ENCODE assay signal across 23 cellular contexts in the genomic region with DNA sequence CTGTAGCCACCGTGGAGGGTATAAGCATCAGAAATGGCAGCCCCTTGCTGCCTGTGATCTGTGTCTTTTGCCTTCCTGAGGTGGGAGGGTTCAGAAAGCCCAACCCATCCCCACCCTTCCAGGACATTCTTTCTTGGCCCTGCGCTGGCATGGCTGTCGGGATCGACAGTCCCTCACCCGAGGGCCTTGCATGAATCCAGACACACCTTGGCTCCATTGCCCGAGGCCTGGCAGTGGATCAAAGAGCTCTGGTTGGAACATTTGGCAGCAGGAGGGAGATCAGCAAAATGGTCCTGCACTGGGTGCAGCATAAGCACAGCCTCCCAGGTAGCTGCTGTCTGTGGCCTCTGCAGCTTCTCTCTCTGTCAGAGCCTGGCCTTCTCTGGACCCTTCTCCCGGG.
A peak's percentile ranks its signal among the peaks of the same experiment; 100 is the strongest.
DNase-seq lines count a peak whose midpoint lies in the region; ATAC-seq and TF ChIP-seq lines count a peak whose summit lies in the region.
"Had no signal": no experiment of that assay in that cellular context is flagged by ENCODE, and none has a peak within 500 bp of the region (broad histone marks: within the 10 kb centered on the region; RNA-seq: fewer than 3 reads in every experiment).

No MANE protein-coding gene starts in this region.

- H3K79me1 ChIP-seq in neuronal stem cell (ENCODE audit: low read depth, low read length), result no peaks in the 10 kb centered on the region

- H3K14ac ChIP-seq in neuronal stem cell (ENCODE audit: low read length), result no peak overlapping the region

- H3K4ac ChIP-seq in neuronal stem cell (ENCODE audit: low read length), result no peak overlapping the region

- WGBS in esophagus, 2 donors, result 46 to 49% methylated on average over 7 of the region's 7 CpGs
- WGBS in neuronal stem cell (ENCODE audit: extremely low coverage in 2 of 2, insufficient read length in 2 of 2, insufficient replicate concordance in 1 of 2), 2 donors, result no CpG with 5 or more reads among the region's 7 CpGs

- no peak overlapping the region for H2BK5ac ChIP-seq in neuronal stem cell (ENCODE audit: low read length)

- H3K4me2 ChIP-seq in BLaER1 (peak overlapping the region; percentile 85), neuronal stem cell (ENCODE audit: insufficient read depth, low read length, poor library complexity, severe bottlenecking) (no peak overlapping the region)
- H3K4me2 ChIP-seq: GM23338 had no signal

- no peak overlapping the region for H2BK12ac ChIP-seq in neuronal stem cell (ENCODE audit: low read length)

- intact Hi-C loops in left cardiac atrium (cut with DNase I), result no loop called here

- H3K4me1 ChIP-seq in BLaER1 (peaks cover 86% of the 10 kb centered on the region), esophagus (ENCODE audit: control insufficient read depth in 2 of 2, insufficient read depth in 2 of 2, low read length in 1 of 2) (peaks cover 0 to 29% of the 10 kb centered on the region in 2 donors), neuronal stem cell (ENCODE audit: control insufficient read depth in 2 of 2, insufficient read depth in 1 of 2, low read depth in 1 of 2, low read length in 2 of 2) (no peaks in the 10 kb centered on the region)
- H3K4me1 ChIP-seq: SJSA1 had no signal

- no peak for ATAC-seq in left cardiac atrium
- ATAC-seq: GM23338 had no signal

- H3K23ac ChIP-seq in neuronal stem cell (ENCODE audit: low read depth, low read length, poor library complexity), result no peak overlapping the region

- no peak overlapping the region for H3K9ac ChIP-seq in BLaER1
- H3K9ac ChIP-seq in neuronal stem cell (ENCODE audit: low read depth, low read length, poor library complexity), result no peak overlapping the region

- no peak for DNase-seq in neuronal stem cell (ENCODE audit: low spot score)
- no peak for DNase-seq in DMS79 (lab: John Stamatoyannopoulos, UW)
- no peak for DNase-seq in left cardiac atrium
- DNase-seq in middle frontal gyrus (ENCODE audit: extremely low spot score, low spot score), result no peak
- no peak for DNase-seq in mesenteric fat pad (ENCODE audit: low spot score)
- DNase-seq: AML-193; DMS53; EL; HCEC 1CT; KG1; NCI-H1105; NCI-H146; NCI-H2029; NCI-H226; NCI-H524; NCI-H774; NK-92 treated with Interleukin-12 subunit alpha and Interleukin-12 subunit beta, amount 100 ng/mL, for 24 hours had no signal

- H3K9me3 ChIP-seq in BLaER1, result peaks cover 10% of the 10 kb centered on the region; the same call in 1 of the 2 replicates
- no peaks in the 10 kb centered on the region for H3K9me3 ChIP-seq in esophagus (ENCODE audit: control insufficient read depth in 2 of 2, insufficient read depth in 1 of 2, low read depth in 1 of 2, low read length in 1 of 2)
- H3K9me3 ChIP-seq in neuronal stem cell (replicated peaks in 1 of 2; ENCODE audit: control insufficient read depth in 2 of 2, insufficient read depth in 1 of 2, low read depth in 1 of 2, low read length in 2 of 2), result no peaks in the 10 kb centered on the region
- H3K9me3 ChIP-seq: SJSA1 had no signal

- H4K91ac ChIP-seq in neuronal stem cell (ENCODE audit: low read depth, low read length, poor library complexity), result no peak overlapping the region

- H2BK120ac ChIP-seq in neuronal stem cell (ENCODE audit: low read depth, low read length), result no peak overlapping the region

- H2AK5ac ChIP-seq in neuronal stem cell (ENCODE audit: low read depth, low read length), result no peak overlapping the region

- no peak overlapping the region for H4K8ac ChIP-seq in neuronal stem cell (ENCODE audit: low read depth, low read length)

- no peak overlapping the region for H2AFZ ChIP-seq in neuronal stem cell (ENCODE audit: low read length)
- H2AFZ ChIP-seq: GM23338 had no signal

- TF ChIP-seq CTCF in VCaP (conservative IDR thresholded peaks at IDR 0.05), result no peak

- H3K27ac ChIP-seq in BLaER1 (peak overlapping the region; percentile 48), VCaP (0 out of 2 replicates have a peak overlapping the region, but pooled peaks have one; percentile 10), esophagus (ENCODE audit: low read depth in 2 of 2, low read length in 1 of 2) (peak overlapping the region; percentile 81 to 83), neuronal stem cell (replicated peaks; ENCODE audit: low read length) (no peak overlapping the region)
- H3K27ac ChIP-seq: 22Rv1, SJSA1 had no signal

- H2BK15ac ChIP-seq in neuronal stem cell (ENCODE audit: low read length), result no peak overlapping the region

- H3K4me3 ChIP-seq in BLaER1, result no peak overlapping the region
- no peak overlapping the region for H3K4me3 ChIP-seq in esophagus (ENCODE audit: low read depth in 1 of 2, low read length in 2 of 2)
- no peak overlapping the region for H3K4me3 ChIP-seq in neuronal stem cell (ENCODE audit: low read length in 2 of 2)
- H3K4me3 ChIP-seq: GM23338, SJSA1 had no signal

- H3K27me3 ChIP-seq in BLaER1 (no peaks in the 10 kb centered on the region), esophagus (ENCODE audit: control insufficient read depth in 1 of 2, insufficient read depth in 2 of 2, low read length in 2 of 2) (no peaks in the 10 kb centered on the region), neuronal stem cell (ENCODE audit: control insufficient read depth in 3 of 3, insufficient read depth in 3 of 3, low read depth in 1 of 3, low read length in 3 of 3) (no peaks in the 10 kb centered on the region)
- H3K27me3 ChIP-seq: SJSA1 had no signal

- H3K36me3 ChIP-seq in BLaER1, result no peaks in the 10 kb centered on the region
- H3K36me3 ChIP-seq in esophagus (ENCODE audit: control insufficient read depth in 2 of 2, insufficient read depth in 2 of 2, low read length in 1 of 2), result no peaks in the 10 kb centered on the region
- H3K36me3 ChIP-seq in neuronal stem cell (replicated peaks in 1 of 2; ENCODE audit: control insufficient read depth in 2 of 2, insufficient read depth in 2 of 2, low read length in 2 of 2), result no peaks in the 10 kb centered on the region
- H3K36me3 ChIP-seq: SJSA1 had no signal

- H3K18ac ChIP-seq in neuronal stem cell (ENCODE audit: low read length), result peak overlapping the region; percentile 15

- H4K20me1 ChIP-seq in BLaER1, result no peaks in the 10 kb centered on the region
